7 cellular contexts compared by ENCODE assay signal in genomic region chr11:208177-208916, GRCh38. TPM values are rescaled to one million over a fixed set of nuclear protein-coding genes. Genes with fewer than 3 reads are reported as not detected.
DNase-seq lines count a peak whose midpoint lies in the region; ATAC-seq and TF ChIP-seq lines count a peak whose summit lies in the region.

No MANE protein-coding gene starts in this region.

- peaks cover 6 to 48% of the 10 kb centered on the region in 2 donors for H3K36me3 ChIP-seq in lung (ENCODE audit: control insufficient read depth in 2 of 2, insufficient read depth in 2 of 2, low read length in 2 of 2)

- ATAC-seq in HG03135 (IDR thresholded peaks at IDR 0.05; ENCODE audit: unreplicated experiment) (peak; percentile 35), lung (ENCODE audit: insufficient read depth, low FRiP score) (peak; percentile 76)

- H3K27me3 ChIP-seq in lung (ENCODE audit: control insufficient read depth, insufficient read depth) = no peaks in the 10 kb centered on the region

- 0% methylated on average over 52 to 57 of the region's 57 CpGs for WGBS in lung, 2 donors

- TF ChIP-seq CTCF in GM13977 (IDR thresholded peaks at IDR 0.05; ENCODE audit: extremely low read depth, insufficient read depth, missing control alignments) (peak; percentile 15), lung (IDR thresholded peaks at IDR 0.05; ENCODE audit: control extremely low read depth, extremely low read depth) (no peak)

- no peaks in the 10 kb centered on the region for H3K9me3 ChIP-seq in lung (ENCODE audit: control insufficient read depth in 2 of 2, insufficient read depth in 1 of 2, low read length in 1 of 2)

- in situ Hi-C loops in GM13977 (cut with MboI; ENCODE audit: low pct_unique_long_range_greater_than_20kb, low sequenced_read_pairs, unreplicated experiment) = no loop called here

- peak overlapping the region; percentile 61 for H3K4me3 ChIP-seq in lung

- peak overlapping the region; percentile 95 to 97 for H3K27ac ChIP-seq in lung (ENCODE audit: low read depth in 1 of 2, low read length in 1 of 2)

- peak; percentile 96 for DNase-seq in GM13977 (ENCODE audit: low spot score)
- peak; percentile 79 for DNase-seq in NCI-H748 (lab: John Stamatoyannopoulos, UW; ENCODE audit: unreplicated experiment)
- peak; percentile 55 to 71 for DNase-seq in activated CD8-positive, alpha-beta memory T cell treated with anti-CD3 and anti-CD28 coated beads for 1 hour (ENCODE audit: extremely low read depth in 1 of 2, low read depth in 1 of 2)
- peak; percentile 82 for DNase-seq in effector CD4-positive, alpha-beta T cell
- DNase-seq in lung (ENCODE audit: low spot score) = peak; percentile 75
- peak; percentile 63 to 80 (median 73) for DNase-seq in stimulated activated CD4-positive, alpha-beta T cell treated with anti-CD3 and anti-CD28 coated beads, TNF-alpha, amount 100 ng/mL, for 24 hours (ENCODE audit: low read depth in 3 of 3)

- H3K4me1 ChIP-seq in lung (ENCODE audit: control insufficient read depth in 2 of 2, insufficient read depth in 2 of 2, low read length in 2 of 2) = peaks cover 0 to 20% of the 10 kb centered on the region in 2 donors

RNA-seq across cellular contexts. Expression of gene RIC8A, which starts 0.8 kb away (rescaled TPM):
- total RNA-seq in lung = 100 to 1,000 TPM; 104 to 122 TPM
- 10 to 100 TPM; 52.1 to 83.2 TPM for polyA plus RNA-seq in lung

RNA-seq across cellular contexts. Expression of gene BET1L, which starts 1.1 kb away (rescaled TPM):
- 10 to 100 TPM; 29.7 to 58.7 TPM for total RNA-seq in lung
- polyA plus RNA-seq in lung = 10 to 100 TPM; 30.1 to 49.9 TPM

RNA-seq across cellular contexts. Expression of gene SCGB1C1, which starts 15.5 kb away (rescaled TPM):
- total RNA-seq in lung = not detected
- polyA plus RNA-seq in lung = not detected

RNA-seq across cellular contexts. Expression of gene SIRT3, which starts 27.8 kb away (rescaled TPM):
- total RNA-seq in lung = 10 to 100 TPM; 16.0 to 21.2 TPM
- polyA plus RNA-seq in lung = 10 to 100 TPM; 14.6 to 16.9 TPM

RNA-seq across cellular contexts. Expression of gene PSMD13, which starts 28.4 kb away (rescaled TPM):
- 100 to 1,000 TPM in 1 of 2 donors, 10 to 100 TPM in 1; 75.2 to 131 TPM for total RNA-seq in lung
- polyA plus RNA-seq in lung = 100 to 1,000 TPM; 158 to 184 TPM

Comparison
In these comparisons a context has a peak if more than half of its experiments do, and no peak if none do; other contexts are left out.
1. Peak in every context shown above with its lines: DNase-seq, ATAC-seq, H3K4me3 ChIP-seq and H3K27ac ChIP-seq.